ENCODE assay signal across 1 cellular context in genomic region chr11:32487270-32487669, GRCh38.
TF ChIP-seq lines count a peak whose summit lies in the region.

No MANE protein-coding gene starts in this region.

TF ChIP-seq in HCT116, 20 proteins besides CTCF, POLR2A, EP300 and RAD21 (continued from another document):
- TF ChIP-seq REST (IDR thresholded peaks at IDR 0.05; ENCODE audit: low read depth), result no peak
- TF ChIP-seq ELF1 (IDR thresholded peaks at IDR 0.05; ENCODE audit: borderline replicate concordance, low read depth), result no peak
- TF ChIP-seq EZH2 (IDR thresholded peaks at IDR 0.05), result no peak
- no peak for TF ChIP-seq EGR1 (IDR thresholded peaks at IDR 0.05; ENCODE audit: low read depth)
- no peak for TF ChIP-seq TCF7L2 (IDR thresholded peaks at IDR 0.05; ENCODE audit: borderline replicate concordance, extremely low read depth, insufficient read depth, insufficient read length)
- no peak for TF ChIP-seq SP1 (IDR thresholded peaks at IDR 0.05; ENCODE audit: low read depth)
- TF ChIP-seq POLR2AphosphoS5 (IDR thresholded peaks at IDR 0.05; ENCODE audit: low read depth, low read length), result no peak
- no peak for TF ChIP-seq SRF (IDR thresholded peaks at IDR 0.05; ENCODE audit: low read depth)
- TF ChIP-seq SIN3A (IDR thresholded peaks at IDR 0.05; ENCODE audit: low read depth), result no peak
- no peak for TF ChIP-seq CEBPB (IDR thresholded peaks at IDR 0.05; ENCODE audit: low read depth)
- no peak for TF ChIP-seq MAX (IDR thresholded peaks at IDR 0.05)
- no peak for TF ChIP-seq EZH2phosphoT487 (IDR thresholded peaks at IDR 0.05; ENCODE audit: borderline replicate concordance)
- TF ChIP-seq ZFX (IDR thresholded peaks at IDR 0.05), result no peak
